In the genomic region with DNA sequence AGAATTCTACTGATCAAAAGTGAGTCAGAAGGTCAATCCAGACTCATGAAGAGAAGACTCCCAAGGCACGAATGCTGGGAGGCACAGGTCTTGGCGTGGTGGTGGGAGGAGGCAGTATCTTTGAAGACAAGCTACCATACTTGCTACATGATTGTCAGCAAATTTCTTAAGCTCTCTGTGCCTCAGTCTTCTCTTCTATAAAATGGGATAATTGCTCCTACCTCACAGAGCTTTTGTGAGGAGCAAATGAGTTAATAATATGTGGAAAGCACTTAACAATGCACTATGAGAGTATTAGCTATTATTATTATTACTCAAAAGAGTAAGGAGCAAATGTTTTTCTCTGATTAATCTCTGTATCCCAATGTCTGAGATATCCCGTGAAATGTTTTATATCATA, we compare ENCODE assay signal across 10 cellular contexts. TPM values are rescaled to one million over a fixed set of nuclear protein-coding genes. Genes with fewer than 3 reads are reported as not detected.
A peak's percentile ranks its signal among the peaks of the same experiment; 100 is the strongest.
DNase-seq lines count a peak whose midpoint lies in the region; ATAC-seq and TF ChIP-seq lines count a peak whose summit lies in the region.
"Had no signal": no experiment of that assay in that cellular context is flagged by ENCODE, and none has a peak within 500 bp of the region (broad histone marks: within the 10 kb centered on the region; RNA-seq: fewer than 3 reads in every experiment).

No MANE protein-coding gene starts in this region.

- intact Hi-C loops in PC-3 (cut with micrococcal nuclease) = no loop called here
- intact Hi-C loops in gastrocnemius medialis (cut with DNase I; ENCODE audit: low total_unique reads) = no loop called here

- 0 out of 2 replicates have a peak overlapping the region, but pooled peaks have one; percentile 70 for H3K4me2 ChIP-seq in PC-3 (ENCODE audit: low read length)

- H2AFZ ChIP-seq in PC-3 (ENCODE audit: low read length) = no peak overlapping the region

- peaks cover 80% of the 10 kb centered on the region for H3K79me2 ChIP-seq in PC-3 (ENCODE audit: low read length)

- CTCF ChIA-PET in PC-3 (lab: Charles Lee) = no interaction called here

- POLR2A ChIA-PET in PC-3 (lab: Charles Lee; ENCODE audit: unreplicated experiment) = interaction anchor here (0.9 kb wide), 1 partner anchor 35 kb away, joined by 3 read pairs; no protein-coding TSS in a partner anchor

- TF ChIP-seq CTCF in PC-3 (conservative IDR thresholded peaks at IDR 0.05; ENCODE audit: low read depth, low read length) (no peak), gastrocnemius medialis (IDR thresholded peaks at IDR 0.05 in 4 of 5, conservative IDR thresholded peaks at IDR 0.05 in 1 of 5) (no peak), WERI-Rb-1 (IDR thresholded peaks at IDR 0.05; ENCODE audit: low read depth, low read length) (no peak)

- H3K27me3 ChIP-seq in PC-3 (ENCODE audit: low read length) = no peaks in the 10 kb centered on the region
- no peaks in the 10 kb centered on the region for H3K27me3 ChIP-seq in effector memory CD4-positive, alpha-beta T cell (replicated peaks; ENCODE audit: control insufficient read depth, insufficient read depth, low read length, poor library complexity, severe bottlenecking)
- no peaks in the 10 kb centered on the region for H3K27me3 ChIP-seq in gastrocnemius medialis
- H3K27me3 ChIP-seq in WERI-Rb-1 (ENCODE audit: insufficient read depth, low read depth, severe bottlenecking) = no peaks in the 10 kb centered on the region

- BruUV-seq in PC-3 (replicated peaks; lab: Mats Ljungman, UMichigan) = no TSS peak

- H3F3A ChIP-seq in PC-3 (ENCODE audit: low read length, unreplicated experiment) = peaks cover 5% of the 10 kb centered on the region

- peak overlapping the region; percentile 97 for H3K27ac ChIP-seq in PC-3 (ENCODE audit: low read length)
- H3K27ac ChIP-seq in effector memory CD4-positive, alpha-beta T cell (ENCODE audit: insufficient read depth, low read length, poor library complexity, severe bottlenecking) = peak overlapping the region; percentile 95
- peak overlapping the region in 3 of 4 donors; percentile 62 to 69 (median 69) for H3K27ac ChIP-seq in gastrocnemius medialis
- no peak overlapping the region for H3K27ac ChIP-seq in WERI-Rb-1

- ATAC-seq in PC-3 = no peak
- no peak for ATAC-seq in gastrocnemius medialis

- H3K9me2 ChIP-seq in PC-3 (replicated peaks; ENCODE audit: low read length) = no peaks in the 10 kb centered on the region

- in situ Hi-C loops in gastrocnemius medialis (cut with MboI; ENCODE audit: low sequenced_read_pairs in 4 of 4) = no loop called here

- DNase-seq in activated CD4-positive, alpha-beta T cell treated with anti-CD3 and anti-CD28 coated beads for 48 hours = peak; percentile 47
- no peak for DNase-seq in activated CD4-positive, alpha-beta T cell treated with anti-CD3 and anti-CD28 coated beads for 4 hours
- DNase-seq in PC-3 (no peak), gastrocnemius medialis (no peak), SK-N-DZ (ENCODE audit: low spot score) (no peak), WERI-Rb-1 (no peak), kidney tubule cell (ENCODE audit: low spot score) (no peak)
- DNase-seq in effector memory CD4-positive, alpha-beta T cell = no peak
- DNase-seq: erythroblast, NCI-H446 had no signal

- no peaks in the 10 kb centered on the region for H3K9me3 ChIP-seq in PC-3 (ENCODE audit: low read length)
- no peaks in the 10 kb centered on the region for H3K9me3 ChIP-seq in effector memory CD4-positive, alpha-beta T cell (ENCODE audit: control insufficient read depth, low read length)
- no peaks in the 10 kb centered on the region for H3K9me3 ChIP-seq in gastrocnemius medialis
- no peaks in the 10 kb centered on the region for H3K9me3 ChIP-seq in WERI-Rb-1 (ENCODE audit: severe bottlenecking)

- H3K36me3 ChIP-seq in PC-3 (ENCODE audit: low read depth, low read length) (peaks cover 35% of the 10 kb centered on the region), gastrocnemius medialis (no peaks in the 10 kb centered on the region), WERI-Rb-1 (no peaks in the 10 kb centered on the region)
- H3K36me3 ChIP-seq in effector memory CD4-positive, alpha-beta T cell (ENCODE audit: control insufficient read depth, insufficient read depth, low read length) = no peaks in the 10 kb centered on the region

- H3K4me3 ChIP-seq in PC-3 (ENCODE audit: low read length) (no peak overlapping the region), gastrocnemius medialis (no peak overlapping the region), WERI-Rb-1 (ENCODE audit: low read depth, low read length) (no peak overlapping the region)
- H3K4me3 ChIP-seq in effector memory CD4-positive, alpha-beta T cell (ENCODE audit: insufficient read depth, low read depth, low read length, poor library complexity, severe bottlenecking) = peak overlapping the region; percentile 3

- no peaks in the 10 kb centered on the region for H4K20me1 ChIP-seq in PC-3 (ENCODE audit: low read length)

- no peak for TF ChIP-seq POLR2A in gastrocnemius medialis (IDR thresholded peaks at IDR 0.05)

- 0 out of 2 replicates have a peak overlapping the region, but pooled peaks have one; percentile 87 for H3K9ac ChIP-seq in PC-3 (ENCODE audit: low read length)

- H3K4me1 ChIP-seq in PC-3 (ENCODE audit: insufficient read depth, low read length) (peaks cover 68% of the 10 kb centered on the region), gastrocnemius medialis (peaks cover 3 to 28% of the 10 kb centered on the region in 2 donors)
- peaks cover 62% of the 10 kb centered on the region for H3K4me1 ChIP-seq in effector memory CD4-positive, alpha-beta T cell (ENCODE audit: control insufficient read depth, insufficient read depth, low read length, poor library complexity, severe bottlenecking)

RNA-seq across cellular contexts. Expression of a gene that starts 36.2 kb away (rescaled TPM):
- total RNA-seq in PC-3 (2014; rRNA removed) (57.8 and 66.9 TPM in 2 replicates), gastrocnemius medialis (1 to 10 TPM; 3.8 to 7.1 (median 4.3) TPM)
- polyA plus RNA-seq in SK-N-DZ (2014; cell fraction: cytosol; rRNA removed) = 2.2 and 2.8 TPM in 2 replicates
- 0.62 and 1.1 TPM in 2 replicates for polyA plus RNA-seq in SK-N-DZ (2014; cell fraction: nucleus; rRNA removed)

RNA-seq across cellular contexts. Expression of a gene that starts 42.3 kb away (rescaled TPM):
- 0.84 and 0.98 TPM in 2 replicates for total RNA-seq in PC-3 (2014; rRNA removed)
- under 1 TPM in 3 of 4 donors, not detected in 1; 0.03 to 0.05 (median 0.04) TPM for total RNA-seq in gastrocnemius medialis
- polyA plus RNA-seq in SK-N-DZ (2014; cell fraction: cytosol; rRNA removed) = 0.73 and 0.75 TPM in 2 replicates
- polyA plus RNA-seq in SK-N-DZ (2014; cell fraction: nucleus; rRNA removed) = 5.2 and 8.0 TPM in 2 replicates
